1 cellular context compared by ENCODE assay signal in genomic region chr4:38663021-38663800, GRCh38.
TF ChIP-seq lines count a peak whose summit lies in the region.

No MANE protein-coding gene starts in this region.

TF ChIP-seq in K562, 482 proteins besides CTCF, POLR2A, EP300 and RAD21 (continued from another document and continues in another):
- no peak for TF ChIP-seq HDAC3 (IDR thresholded peaks at IDR 0.05; ENCODE audit: borderline replicate concordance, partially characterized antibody)
- no peak for TF ChIP-seq ZNF79 (CRISPR knock-in tag; IDR thresholded peaks at IDR 0.05; ENCODE audit: low read depth)
- TF ChIP-seq DMBX1 (CRISPR knock-in tag; IDR thresholded peaks at IDR 0.05; ENCODE audit: borderline replicate concordance) = no peak
- TF ChIP-seq VEZF1 (CRISPR knock-in tag; IDR thresholded peaks at IDR 0.05) = no peak
- TF ChIP-seq SAFB2 (IDR thresholded peaks at IDR 0.05; ENCODE audit: borderline replicate concordance, low read depth, low read length, severe bottlenecking) = no peak
- TF ChIP-seq NR4A1 (CRISPR knock-in tag; IDR thresholded peaks at IDR 0.05) = no peak
- peak; percentile 49; the same call in 1 of the 2 replicates for TF ChIP-seq NR4A1 (tag; IDR thresholded peaks at IDR 0.05)
- TF ChIP-seq SPI1 (IDR thresholded peaks at IDR 0.05; ENCODE audit: borderline replicate concordance, low read depth, low read length) = no peak
- TF ChIP-seq U2AF2 (optimal IDR thresholded peaks at IDR 0.05; ENCODE audit: low read depth, low read length) = no peak
- no peak for TF ChIP-seq ATF4 (CRISPR knock-in tag; IDR thresholded peaks at IDR 0.05)
- TF ChIP-seq GTF2A2 (tag; IDR thresholded peaks at IDR 0.05) = no peak
- TF ChIP-seq ZNF395 (CRISPR knock-in tag; IDR thresholded peaks at IDR 0.05) = no peak; the same call in none of the 2 replicates
- peak; percentile 81; the same call in 1 of the 2 replicates for TF ChIP-seq ZBTB7A (IDR thresholded peaks at IDR 0.05; ENCODE audit: borderline replicate concordance, control insufficient read depth, low read depth, low read length)
- TF ChIP-seq HLTF (IDR thresholded peaks at IDR 0.05) = no peak
- TF ChIP-seq HNRNPH1 (optimal IDR thresholded peaks at IDR 0.05; ENCODE audit: low read depth, low read length) = no peak
- no peak for TF ChIP-seq SIX5 (IDR thresholded peaks at IDR 0.05; ENCODE audit: borderline replicate concordance in 1 of 2, insufficient read depth in 1 of 2, low read depth in 1 of 2, low read length in 2 of 2)
- peak; percentile 80 for TF ChIP-seq POLR2G (IDR thresholded peaks at IDR 0.05; ENCODE audit: low read depth, low read length)
- peak; percentile 36; the same call in 1 of the 2 replicates for TF ChIP-seq THAP12 (CRISPR knock-in tag; IDR thresholded peaks at IDR 0.05)
- no peak for TF ChIP-seq MYC (IDR thresholded peaks at IDR 0.05; ENCODE audit: low read depth, low read length)
- TF ChIP-seq MYC (CRISPR knock-in tag; IDR thresholded peaks at IDR 0.05; ENCODE audit: borderline replicate concordance, low read depth) = no peak
- no peak for TF ChIP-seq ZNF561 (CRISPR knock-in tag; conservative IDR thresholded peaks at IDR 0.05)
- peak; percentile 73 to 91; a peak in 3 of 4 replicates for TF ChIP-seq UBTF (IDR thresholded peaks at IDR 0.05; ENCODE audit: borderline replicate concordance in 1 of 2, low read depth in 2 of 2, low read length in 2 of 2)
- peak; percentile 57; the same call in 1 of the 2 replicates for TF ChIP-seq REST (CRISPR knock-in tag; IDR thresholded peaks at IDR 0.05; ENCODE audit: low read depth)
- peak; percentile 41; the same call in 1 of the 2 replicates for TF ChIP-seq RB1 (IDR thresholded peaks at IDR 0.05; ENCODE audit: low read depth)
- peak; percentile 49 for TF ChIP-seq HNRNPLL (IDR thresholded peaks at IDR 0.05; ENCODE audit: low read depth, low read length, poor library complexity, severe bottlenecking)
- peak; percentile 45 for TF ChIP-seq CCNT2 (IDR thresholded peaks at IDR 0.05; ENCODE audit: borderline replicate concordance, extremely low read depth, insufficient read length, low read depth, low read length)
- no peak; the same call in 1 of the 2 replicates for TF ChIP-seq KAT7 (CRISPR knock-in tag; IDR thresholded peaks at IDR 0.05; ENCODE audit: borderline replicate concordance)
- TF ChIP-seq ZNF274 (IDR thresholded peaks at IDR 0.05; ENCODE audit: borderline replicate concordance, low read depth, low read length) = no peak
- TF ChIP-seq RBM22 (IDR thresholded peaks at IDR 0.05; ENCODE audit: low read depth, low read length, poor library complexity, severe bottlenecking) = peak; percentile 79
- TF ChIP-seq ZNF133 (CRISPR knock-in tag; IDR thresholded peaks at IDR 0.05) = no peak
- TF ChIP-seq ATF2 (CRISPR knock-in tag; IDR thresholded peaks at IDR 0.05) = no peak
- peak; percentile 74 for TF ChIP-seq RBBP5 (IDR thresholded peaks at IDR 0.05; ENCODE audit: borderline replicate concordance, insufficient read depth, low read length, poor library complexity, severe bottlenecking)
- TF ChIP-seq HOMEZ (CRISPR knock-in tag; IDR thresholded peaks at IDR 0.05) = no peak
- peak; percentile 66 for TF ChIP-seq TAF1 (IDR thresholded peaks at IDR 0.05; ENCODE audit: control insufficient read depth, extremely low read depth, insufficient read depth, low read length, severe bottlenecking)
- TF ChIP-seq TEAD1 (CRISPR knock-in tag; IDR thresholded peaks at IDR 0.05) = 0 out of 4 replicates have a peak, but pooled peaks of 1 of the 2 experiments have one; percentile 13
- TF ChIP-seq TFAP4 (CRISPR knock-in tag; IDR thresholded peaks at IDR 0.05; ENCODE audit: borderline replicate concordance) = peak; percentile 22; the same call in 1 of the 2 replicates
- TF ChIP-seq ZBTB2 (IDR thresholded peaks at IDR 0.05) = no peak
- 0 out of 2 replicates have a peak, but pooled peaks have one; percentile 23 for TF ChIP-seq SUPT5H (IDR thresholded peaks at IDR 0.05)
- TF ChIP-seq U2AF1 (optimal IDR thresholded peaks at IDR 0.05; ENCODE audit: low read depth, low read length) = no peak
- TF ChIP-seq ELF1 (tag; IDR thresholded peaks at IDR 0.05) = no peak
- no peak for TF ChIP-seq NUFIP1 (IDR thresholded peaks at IDR 0.05; ENCODE audit: partially characterized antibody)
- TF ChIP-seq YY1 (IDR thresholded peaks at IDR 0.05; ENCODE audit: borderline replicate concordance in 1 of 3, control insufficient read depth in 1 of 3, extremely low read depth in 1 of 3, insufficient read depth in 3 of 3, insufficient read length in 1 of 3, insufficient replicate concordance in 2 of 3, low read depth in 1 of 3, low read length in 2 of 3) = peak in 1 of 3 experiments; percentile 29
